ENCODE assay signal across 21 cellular contexts in genomic region chr5:39800202-39800601, GRCh38.
"Had no signal": no experiment of that assay in that cellular context is flagged by ENCODE, and none has a peak within 500 bp of the region (broad histone marks: within the 10 kb centered on the region; RNA-seq: fewer than 3 reads in every experiment).

No MANE protein-coding gene starts in this region.

- H3K27me3 ChIP-seq: breast epithelium, colonic mucosa, upper lobe of left lung had no signal

- H3K4me1 Mint-ChIP-seq: activated naive CD4-positive, alpha-beta T cell treated with anti-CD3 and anti-CD28 coated beads, Interleukin-2, amount 50 U/mL, for 24 hours; central memory CD8-positive, alpha-beta T cell; memory B cell; nephron progenitor cell had no signal

- H3K27ac ChIP-seq: breast epithelium, colonic mucosa, dorsolateral prefrontal cortex, upper lobe of left lung had no signal

- H3K9me3 ChIP-seq: breast epithelium, colonic mucosa, upper lobe of left lung had no signal

- H3K27ac Mint-ChIP-seq: activated naive CD4-positive, alpha-beta T cell treated with anti-CD3 and anti-CD28 coated beads, Interleukin-2, amount 50 U/mL, for 24 hours; effector memory CD8-positive, alpha-beta T cell; memory B cell; nephron progenitor cell; progenitor cell of endocrine pancreas; T-helper 1 cell treated with Interleukin-12 subunit alpha and Interleukin-12 subunit beta and Interleukin-4 antibody, amounts not matched to agents 30 μg/mL and 1 μg/mL, for 36 hours had no signal

- H3K27me3 Mint-ChIP-seq: memory B cell, progenitor cell of endocrine pancreas had no signal

- H3K36me3 Mint-ChIP-seq: activated naive CD4-positive, alpha-beta T cell treated with anti-CD3 and anti-CD28 coated beads, Interleukin-2, amount 50 U/mL, for 24 hours; memory B cell had no signal

- DNase-seq: activated CD4-positive, CD25-positive, alpha-beta regulatory T cell treated with anti-CD3 and anti-CD28 coated beads, Interleukin-2, amount 50 U/mL, for 72 hours; activated gamma-delta T cell treated with Interleukin-2 at 50 U/mL for 16 hours; activated T-cell treated with anti-CD3 and anti-CD28 coated beads, Interleukin-2, amount 50 U/mL, for 1 hour; anterior cingulate cortex; colonic mucosa; dorsolateral prefrontal cortex; effector memory CD8-positive, alpha-beta T cell; head of caudate nucleus; hypothalamus; nephron progenitor cell; stimulated activated CD4-positive, alpha-beta T cell treated with anti-CD3 and anti-CD28 coated beads, Interleukin-4, amount 100 ng/mL, for 4 hours; stimulated activated naive CD8-positive, alpha-beta T cell treated with anti-CD3 and anti-CD28 coated beads, Interleukin-15, Interleukin-2, amounts not matched to agents 100 U/mL and 50 U/mL, for 24 hours; T1000; upper lobe of left lung had no signal

- H3K9me3 Mint-ChIP-seq: activated naive CD4-positive, alpha-beta T cell treated with anti-CD3 and anti-CD28 coated beads, Interleukin-2, amount 50 U/mL, for 24 hours; central memory CD8-positive, alpha-beta T cell; effector memory CD8-positive, alpha-beta T cell; memory B cell; T-helper 1 cell treated with Interleukin-12 subunit alpha and Interleukin-12 subunit beta and Interleukin-4 antibody, amounts not matched to agents 30 μg/mL and 1 μg/mL, for 36 hours had no signal

- H3K4me3 ChIP-seq: breast epithelium, colonic mucosa, dorsolateral prefrontal cortex, upper lobe of left lung had no signal

- H3K4me3 Mint-ChIP-seq: activated naive CD4-positive, alpha-beta T cell treated with anti-CD3 and anti-CD28 coated beads, Interleukin-2, amount 50 U/mL, for 24 hours; central memory CD8-positive, alpha-beta T cell; effector memory CD8-positive, alpha-beta T cell; memory B cell; nephron progenitor cell; T-helper 1 cell treated with Interleukin-12 subunit alpha and Interleukin-12 subunit beta and Interleukin-4 antibody, amounts not matched to agents 30 μg/mL and 1 μg/mL, for 36 hours had no signal

- H3K36me3 ChIP-seq: breast epithelium, colonic mucosa, upper lobe of left lung had no signal

- H3K4me1 ChIP-seq: breast epithelium, colonic mucosa, upper lobe of left lung had no signal

- ATAC-seq: effector memory CD8-positive, alpha-beta T cell; esophagus mucosa; stimulated activated naive CD8-positive, alpha-beta T cell treated with anti-CD3 and anti-CD28 coated beads, Interleukin-15, Interleukin-2, amounts not matched to agents 100 U/mL and 50 U/mL, for 24 hours had no signal
